8 cellular contexts compared by ENCODE assay signal in the genomic region with DNA sequence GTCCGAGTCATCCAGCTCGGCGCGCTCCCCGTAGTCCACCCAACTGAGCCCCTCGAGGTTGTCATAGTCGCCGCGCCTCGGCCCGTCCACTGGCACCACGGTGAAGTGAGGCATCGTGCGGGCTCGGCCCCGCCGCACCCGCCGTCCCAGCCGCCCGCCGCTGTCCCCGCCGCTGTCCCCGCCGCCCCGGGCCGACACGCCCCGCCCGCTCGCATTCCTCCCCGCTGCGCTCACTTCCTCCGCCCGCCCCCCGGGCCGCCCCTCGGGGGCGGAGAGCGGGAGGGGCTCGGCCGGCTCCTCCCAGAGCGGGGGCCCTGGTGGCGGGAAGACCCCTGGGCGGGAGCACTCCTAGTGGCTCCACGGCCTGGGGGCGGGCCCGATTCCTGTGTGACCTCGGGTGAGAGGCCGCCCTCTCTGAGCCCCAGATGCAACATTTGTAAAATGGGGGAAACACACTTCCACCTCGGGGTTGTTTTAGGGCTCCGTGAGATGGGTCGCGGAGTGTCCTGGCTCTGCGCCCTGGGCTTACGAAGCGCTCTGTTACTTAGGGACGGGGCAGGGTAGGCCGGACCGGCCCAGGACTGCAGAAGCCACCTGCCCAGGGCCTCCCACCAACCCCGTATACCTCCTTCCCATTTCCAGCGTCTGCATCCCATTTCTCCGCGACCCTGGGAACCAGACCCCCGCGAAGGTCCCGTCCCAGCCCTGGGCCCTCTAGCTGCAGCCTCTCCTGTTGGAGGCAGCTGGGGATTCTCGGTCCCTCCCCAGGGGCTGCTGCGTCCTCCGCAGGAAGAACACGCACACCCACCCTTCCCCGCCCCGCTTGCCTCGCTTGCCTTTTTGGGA. TPM values are rescaled to one million over a fixed set of nuclear protein-coding genes. Genes with fewer than 3 reads are reported as not detected.
DNase-seq lines count a peak whose midpoint lies in the region; ATAC-seq and TF ChIP-seq lines count a peak whose summit lies in the region.

A gene (minus strand): TSS at position 198 of the 846 bp plus-strand sequence. CDS start 84 bp downstream, at position 114.

- H3K4me1 Mint-ChIP-seq in WTC11 (peaks cover 44% of the 10 kb centered on the region), immature natural killer cell (peaks cover 24 to 25% of the 10 kb centered on the region in 2 donors)

- CTCF ChIA-PET in GM10248 (lab: Yijun Ruan, JAX) (interaction anchor here (0.8 to 1.8 kb wide), 2 partner anchors 27 to 72 kb away, joined by 3 to 5 read pairs; no protein-coding TSS in a partner anchor), HCT116 (lab: Charles Lee) (interaction anchor here (0.6 kb wide), 1 partner anchor 20 kb away, joined by 3 read pairs; no protein-coding TSS in a partner anchor), WTC11 (lab: Charles Lee) (interaction anchor here (0.6 to 1.7 kb wide), 7 partner anchors 12 to 399 kb away, joined by 3 read pairs; a partner anchor contains a TSS), mammary epithelial cell (lab: Charles Lee; ENCODE audit: low non-redundant PET) (no interaction called here)

- ATAC-seq in HCT116 (peak; percentile 83), WTC11 (peak; percentile 75)

- H3K27me3 ChIP-seq in HCT116 (ENCODE audit: insufficient read depth, low read length), result no peaks in the 10 kb centered on the region
- no peaks in the 10 kb centered on the region for H3K27me3 ChIP-seq in mammary epithelial cell (ENCODE audit: insufficient read depth, low read length)
- H3K27me3 ChIP-seq in spleen (replicated peaks in 1 of 7), result no peaks in the 10 kb centered on the region

- no peak for TF ChIP-seq RAD21 in HCT116 (IDR thresholded peaks at IDR 0.05; ENCODE audit: low read depth)

- peaks cover 5% of the 10 kb centered on the region; the same call in 1 of the 2 replicates for H3K27me3 Mint-ChIP-seq in WTC11 (ENCODE audit: low read depth)
- peaks cover 2 to 9% (median 5%) of the 10 kb centered on the region in 3 donors for H3K27me3 Mint-ChIP-seq in immature natural killer cell (ENCODE audit: low read depth in 3 of 3)

- 2% methylated on average over 10 of the region's 75 CpGs for WGBS in mammary epithelial cell (ENCODE audit: low coverage, missing lambda C conversion rate)
- 1 to 2% (median 1%) methylated on average over 30 to 75 of the region's 75 CpGs for WGBS in spleen, 5 donors

- H3K36me3 ChIP-seq in HCT116 (ENCODE audit: control insufficient read depth in 1 of 2, insufficient read depth in 2 of 2, low read length in 2 of 2) (no peaks in the 10 kb centered on the region), mammary epithelial cell (ENCODE audit: insufficient read depth, low read length) (peaks cover 3% of the 10 kb centered on the region), spleen (no peaks in the 10 kb centered on the region)

- H3K9me3 ChIP-seq in HCT116 (ENCODE audit: control insufficient read depth in 1 of 2, insufficient read depth in 1 of 2, low read depth in 1 of 2, low read length in 2 of 2) (no peaks in the 10 kb centered on the region), mammary epithelial cell (replicated peaks; ENCODE audit: insufficient read depth, low read length) (no peaks in the 10 kb centered on the region), spleen (no peaks in the 10 kb centered on the region)

- RAD21 ChIA-PET in HCT116 (lab: Charles Lee; ENCODE audit: low non-redundant PET in 1 of 2, low total read pairs in 2 of 2, uncharacterized antibody in 2 of 2, unreplicated experiment in 2 of 2), result no interaction called here

- POLR2A ChIA-PET in GM10248 (lab: Yijun Ruan, JAX) (interaction anchor here (0.6 kb wide), 1 partner anchor 103 kb away, joined by 3 read pairs; no protein-coding TSS in a partner anchor), HCT116 (lab: Charles Lee) (no interaction called here), WTC11 (lab: Charles Lee) (interaction anchor here (1.1 kb wide), 1 partner anchor 84 kb away, joined by 3 read pairs; a partner anchor contains a TSS)

- H3K27ac ChIP-seq in HCT116 (ENCODE audit: low read depth, low read length) (peak within 1 kb of the TSS; percentile 87), mammary epithelial cell (ENCODE audit: insufficient read depth, low read depth, low read length) (peak within 1 kb of the TSS; percentile 54), spleen (peak within 1 kb of the TSS; percentile 84 to 92 (median 88))

- dilution Hi-C loops in mammary epithelial cell (cut with HindIII; ENCODE audit: low sequenced_read_pairs), result no loop called here

- H2AFZ ChIP-seq in HCT116 (ENCODE audit: low read depth, low read length, poor library complexity, severe bottlenecking) (peak within 1 kb of the TSS; percentile 20), mammary epithelial cell (ENCODE audit: low read depth, low read length) (peak within 1 kb of the TSS; percentile 91)

- H3K9me3 Mint-ChIP-seq in WTC11 (no peaks in the 10 kb centered on the region), immature natural killer cell (no peaks in the 10 kb centered on the region)

- H3K27ac Mint-ChIP-seq in WTC11, result peak within 1 kb of the TSS; percentile 92
- H3K27ac Mint-ChIP-seq in immature natural killer cell, result peak within 1 kb of the TSS; percentile 88 to 96 (median 92)

- no peaks in the 10 kb centered on the region for H3K9me2 ChIP-seq in HCT116 (ENCODE audit: insufficient read depth)

- peak; percentile 33 for TF ChIP-seq POLR2A in HCT116 (IDR thresholded peaks at IDR 0.05; ENCODE audit: borderline replicate concordance, extremely low read depth, insufficient read depth, insufficient read length)
- peak in 1 of 3 donors; percentile 63 for TF ChIP-seq POLR2A in spleen (IDR thresholded peaks at IDR 0.05)

- H3K36me3 Mint-ChIP-seq in WTC11 (0 out of 2 replicates have a peak, but pooled peaks cover 5% of the 10 kb centered on the region), immature natural killer cell (no peaks in the 10 kb centered on the region)

- peak within 1 kb of the TSS; percentile 92 for H3K9ac ChIP-seq in HCT116 (ENCODE audit: low read length)
- peak within 1 kb of the TSS; percentile 87 for H3K9ac ChIP-seq in mammary epithelial cell (ENCODE audit: insufficient read depth, low read length)

- H3K4me2 ChIP-seq in HCT116 (ENCODE audit: low read length) (peak within 1 kb of the TSS; percentile 87), mammary epithelial cell (ENCODE audit: insufficient read depth, low read depth, low read length) (peak within 1 kb of the TSS; percentile 74)

- BruUV-seq in HCT116 (replicated peaks; lab: Mats Ljungman, UMichigan), result no TSS peak
- TSS peak; percentile 64 for BruUV-seq in mammary epithelial cell (replicated peaks; lab: Mats Ljungman, UMichigan)

- H3K79me2 ChIP-seq in HCT116 (ENCODE audit: insufficient read depth, low read length) (peaks cover 32% of the 10 kb centered on the region), mammary epithelial cell (ENCODE audit: insufficient read depth, low read length) (peaks cover 48% of the 10 kb centered on the region)

- intact Hi-C loops in HCT116 (cut with micrococcal nuclease) (no loop called here), mammary epithelial cell (cut with micrococcal nuclease) (no loop called here), spleen (cut with DNase I; ENCODE audit: low total_unique reads) (no loop called here)

- peak within 1 kb of the TSS; percentile 86 for H3K4me3 ChIP-seq in HCT116 (replicated peaks in 1 of 2; ENCODE audit: low read depth in 1 of 2, low read length in 2 of 2)
- H3K4me3 ChIP-seq in mammary epithelial cell (replicated peaks in 1 of 3; ENCODE audit: insufficient read depth in 1 of 3, low read depth in 2 of 3, low read length in 3 of 3), result peak within 1 kb of the TSS; percentile 71 to 80 (median 79)
- peak within 1 kb of the TSS; percentile 66 to 96 (median 84) for H3K4me3 ChIP-seq in spleen

- peaks cover 21 to 26% of the 10 kb centered on the region in 2 experiments for H3K4me1 ChIP-seq in HCT116 (ENCODE audit: control insufficient read depth in 1 of 2, insufficient read depth in 2 of 2, low read length in 2 of 2)
- peaks cover 44% of the 10 kb centered on the region for H3K4me1 ChIP-seq in mammary epithelial cell (ENCODE audit: insufficient read depth, low read length)
- H3K4me1 ChIP-seq in spleen, result peaks cover 23 to 56% (median 42%) of the 10 kb centered on the region in 6 donors

- no peaks in the 10 kb centered on the region for H4K20me1 ChIP-seq in HCT116 (ENCODE audit: insufficient read depth)
- no peaks in the 10 kb centered on the region for H4K20me1 ChIP-seq in mammary epithelial cell (ENCODE audit: insufficient read depth, low read length)

- in situ Hi-C loops in mammary epithelial cell (cut with MboI; ENCODE audit: low sequenced_read_pairs in 2 of 2), result no loop called here

- DNase-seq in GM10248 (ENCODE audit: extremely low spot score) (peak; percentile 98), HCT116 (ENCODE audit: low read depth, low spot score) (peak; percentile 19), NAMALWA (ENCODE audit: low spot score) (peak; percentile 90), WTC11 (ENCODE audit: low spot score) (peak; percentile 78), mammary epithelial cell (peak; percentile 71), immature natural killer cell (peak; percentile 85 to 89 (median 85)), spleen (peak; percentile 95), superior temporal gyrus (ENCODE audit: extremely low spot score) (no peak)

- H3K4me3 Mint-ChIP-seq in WTC11 (peak within 1 kb of the TSS; percentile 97), immature natural killer cell (peak within 1 kb of the TSS; percentile 89 to 96 (median 96))

- TF ChIP-seq CTCF in GM10248 (IDR thresholded peaks at IDR 0.05; ENCODE audit: control extremely low read depth, extremely low read depth, low read depth, missing control alignments) (no peak), HCT116 (IDR thresholded peaks at IDR 0.05 in 2 of 3, conservative IDR thresholded peaks at IDR 0.05 in 1 of 3; ENCODE audit: borderline replicate concordance in 1 of 3, insufficient read depth in 1 of 3, low read depth in 2 of 3, low read length in 2 of 3) (no peak), WTC11 (IDR thresholded peaks at IDR 0.05) (no peak), mammary epithelial cell (conservative IDR thresholded peaks at IDR 0.05 in 1 of 2, IDR thresholded peaks at IDR 0.05 in 1 of 2; ENCODE audit: extremely low read depth in 1 of 2, insufficient read depth in 1 of 2, low read depth in 1 of 2, low read length in 2 of 2) (no peak), spleen (IDR thresholded peaks at IDR 0.05 in 8 of 11, conservative IDR thresholded peaks at IDR 0.05 in 3 of 11) (peak in 1 of 11 experiments; percentile 15)

TF ChIP-seq in HCT116, 20 proteins besides CTCF, POLR2A, EP300 and RAD21 (continues in another document):
- no peak for TF ChIP-seq JUND (IDR thresholded peaks at IDR 0.05)
- TF ChIP-seq FOSL1 (IDR thresholded peaks at IDR 0.05; ENCODE audit: low read depth), result no peak

TF ChIP-seq in WTC11, 78 proteins besides CTCF, POLR2A, EP300 and RAD21 (continues in another document):
- peak; percentile 99 for TF ChIP-seq ZNF121 (CRISPR knock-in tag; IDR thresholded peaks at IDR 0.05)

RNA-seq across cellular contexts. Expression of the gene that starts here (rescaled TPM):
- total RNA-seq in HCT116 (2021; ENCODE audit: unreplicated experiment), result 46.0 TPM
- 33.3 and 54.0 TPM in 2 replicates for polyA plus RNA-seq in HCT116 (2012)
- total RNA-seq in WTC11 (2021), result 67.5 to 94.1 TPM (median 73.7 TPM) in 3 replicates
- 100 to 1,000 TPM in 1 of 2 donors, 10 to 100 TPM in 1; 88.2 to 120 TPM for total RNA-seq in mammary epithelial cell
- polyA plus RNA-seq in mammary epithelial cell, result 57.1 TPM
- 154 TPM for polyA minus RNA-seq in mammary epithelial cell
- 10 to 100 TPM in 1 of 3 donors, 1 to 10 TPM in 2; 5.1 to 10.5 (median 6.6) TPM for polyA plus RNA-seq in immature natural killer cell
- 10 to 100 TPM; 23.1 to 68.5 (median 38.6) TPM for total RNA-seq in spleen
- 10 to 100 TPM in 1 of 3 donors, 1 to 10 TPM in 2; 4.6 to 27.4 (median 8.9) TPM for polyA plus RNA-seq in spleen
